In the genomic region with DNA sequence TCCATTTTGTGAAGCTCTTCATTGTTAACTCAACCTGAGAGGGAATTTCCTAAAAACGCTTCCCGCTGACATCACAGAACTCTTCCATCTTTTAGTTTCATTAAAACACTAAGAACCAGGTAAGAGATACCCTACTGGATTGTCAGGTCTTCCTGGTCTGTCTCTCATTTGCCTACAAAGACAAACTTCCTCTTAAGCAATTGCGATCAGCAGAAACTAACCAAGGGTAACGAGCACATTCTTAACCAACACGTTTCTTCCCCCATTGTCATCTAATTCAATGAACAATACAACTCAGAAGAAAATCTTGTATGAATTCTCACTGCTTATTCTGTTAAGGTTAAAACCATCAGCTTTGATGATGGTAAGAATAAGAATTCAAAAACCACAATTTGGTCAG, we compare ENCODE assay signal across 11 cellular contexts. TPM values are rescaled to one million over a fixed set of nuclear protein-coding genes. Genes with fewer than 3 reads are reported as not detected.
DNase-seq lines count a peak whose midpoint lies in the region; ATAC-seq lines count a peak whose summit lies in the region.
"Had no signal": no experiment of that assay in that cellular context is flagged by ENCODE, and none has a peak within 500 bp of the region (broad histone marks: within the 10 kb centered on the region; RNA-seq: fewer than 3 reads in every experiment).

No MANE protein-coding gene starts in this region.

- DNase-seq in NOMO-1 (lab: John Stamatoyannopoulos, UW; ENCODE audit: unreplicated experiment in 2 of 2), result peak; percentile 35 to 72
- DNase-seq in naive B cell, result peak; percentile 70
- no peak for DNase-seq in stimulated activated CD4-positive, alpha-beta T cell treated with anti-CD3 and anti-CD28 coated beads, Interleukin-2, amount 100 ng/mL, for 48 hours
- no peak for DNase-seq in stimulated activated CD4-positive, alpha-beta T cell treated with anti-CD3 and anti-CD28 coated beads, Interleukin-4, amount 100 ng/mL, for 1 hour
- no peak for DNase-seq in A172 (ENCODE audit: low spot score)
- DNase-seq in T1000 (lab: John Stamatoyannopoulos, UW), result no peak
- DNase-seq: activated T-cell treated with anti-CD3 and anti-CD28 coated beads for 4 hours, GM23248, MM.1S had no signal

- H3K4me3 Mint-ChIP-seq in naive B cell, result peak overlapping the region; percentile 28 to 79 (median 64)

- ATAC-seq in GM18907 (IDR thresholded peaks at IDR 0.05; ENCODE audit: unreplicated experiment), result peak; percentile 50
- peak; percentile 53 for ATAC-seq in HG02870 (IDR thresholded peaks at IDR 0.05; ENCODE audit: unreplicated experiment)
- peak; percentile 97 for ATAC-seq in naive B cell (ENCODE audit: low read depth in 2 of 2)

- H3K27ac Mint-ChIP-seq in naive B cell, result peak overlapping the region; percentile 90 to 97 (median 93)

- H3K9me3 Mint-ChIP-seq in naive B cell, result peaks cover 0 to 3% (median 0%) of the 10 kb centered on the region in 7 donors

- peaks cover 64 to 91% (median 78%) of the 10 kb centered on the region in 3 donors for H3K4me1 Mint-ChIP-seq in naive B cell

- H3K36me3 Mint-ChIP-seq in naive B cell, result peaks cover 0 to 4% of the 10 kb centered on the region in 2 donors

- H3K27me3 Mint-ChIP-seq in naive B cell, result no peaks in the 10 kb centered on the region

RNA-seq across cellular contexts. Expression of gene FBXW11, which starts 6.6 kb away (rescaled TPM):
- polyA plus RNA-seq in naive B cell (ENCODE audit: low read depth in 6 of 6), result 10 to 100 TPM; 35.9 to 48.0 (median 41.5) TPM
- 90.2 and 106 TPM in 2 replicates for total RNA-seq in A172 (2014; rRNA removed; shearing (Covaris generic))

Comparison
In these comparisons a context has a peak if more than half of its experiments do, and no peak if none do; other contexts are left out.
1. DNase-seq: peak in NOMO-1 (2 of 2) and naive B cell (single experiment); none in stimulated activated CD4-positive, alpha-beta T cell treated with anti-CD3 and anti-CD28 coated beads, Interleukin-2, amount 100 ng/mL, for 48 hours (0 of 2), stimulated activated CD4-positive, alpha-beta T cell treated with anti-CD3 and anti-CD28 coated beads, Interleukin-4, amount 100 ng/mL, for 1 hour (single experiment), A172 (single experiment) and T1000 (single experiment).
2. Peak in every context shown above with its lines, with median percentiles within 50 percentile points of each other: ATAC-seq.